ENCODE assay signal across 32 cellular contexts in the genomic region with DNA sequence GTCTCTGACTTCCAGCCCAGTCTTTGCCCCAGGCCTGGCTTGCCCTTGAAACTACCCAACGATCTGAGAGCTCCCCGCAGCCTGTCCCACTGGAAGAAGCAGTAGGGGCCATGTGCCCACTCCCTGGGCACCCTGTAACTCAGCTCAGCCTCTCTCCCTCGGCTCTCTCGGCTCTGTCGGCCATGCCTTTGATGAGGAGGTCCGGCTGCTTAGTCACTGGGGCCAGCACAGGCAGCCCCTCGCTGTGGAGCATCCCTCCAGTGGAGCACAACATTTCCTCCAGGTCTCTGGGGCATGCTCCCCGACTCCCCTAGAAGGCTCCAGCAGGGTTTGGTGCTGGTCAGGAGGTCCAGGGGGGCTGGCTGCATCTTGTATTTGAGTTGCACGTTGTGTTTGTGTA.
"Had no signal": no experiment of that assay in that cellular context is flagged by ENCODE, and none has a peak within 500 bp of the region (broad histone marks: within the 10 kb centered on the region; RNA-seq: fewer than 3 reads in every experiment).

No MANE protein-coding gene starts in this region.

- DNase-seq: activated B cell treated with CpG ODN at 0.5 μM for 24 hours; activated CD4-positive, alpha-beta memory T cell treated with anti-CD3 and anti-CD28 coated beads, Interleukin-2, amount 10 ng/mL, durations not matched to agents 7 days and 5 days; activated CD4-positive, alpha-beta T cell treated with anti-CD3 and anti-CD28 coated beads for 48 hours; activated CD4-positive, CD25-positive, alpha-beta regulatory T cell treated with anti-CD3 and anti-CD28 coated beads, Interleukin-2, amount 50 U/mL, for 72 hours; activated CD8-positive, alpha-beta memory T cell treated with anti-CD3 and anti-CD28 coated beads for 24 hours; activated CD8-positive, alpha-beta memory T cell treated with anti-CD3 and anti-CD28 coated beads, Interleukin-2, amount 10 ng/mL, durations not matched to agents 7 days and 5 days; activated CD8-positive, alpha-beta memory T cell treated with anti-CD3 and anti-CD28 coated beads, Interleukin-2, amount 50 U/mL, for 48 hours; activated effector memory CD4-positive, alpha-beta T cell treated with Interleukin-2 at 50 U/mL for 16 hours; activated naive CD4-positive, alpha-beta T cell treated with anti-CD3 and anti-CD28 coated beads, Interleukin-2, amount 10 ng/mL, durations not matched to agents 7 days and 5 days; activated naive CD8-positive, alpha-beta T cell treated with anti-CD3 and anti-CD28 coated beads, Interleukin-2, amount 50 U/mL, for 24 hours; activated T-cell treated with anti-CD3 and anti-CD28 coated beads, Interleukin-2, amount 50 U/mL, for 48 hours; anterior cingulate cortex; KG1; MM.1S; MV-4-11; NCI-H1092 treated with DMSO at 0.1 percent for 48 hours; NCI-H1417; NCI-H146; NCI-H187; NCI-H2029 treated with DMSO at 0.1 percent for 48 hours; NCI-H2107; NCI-H2171; NCI-H510A; NCI-H526; NCI-H748 treated with DMSO at 0.1 percent for 48 hours; PC-9; Right ventricle myocardium superior; SW 1271; T-helper 1 cell; T-helper 2 cell; T-helper 9 cell had no signal

- H3K4me3 ChIP-seq: PC-9 had no signal

- H2AFZ ChIP-seq: PC-9 had no signal

- ATAC-seq: activated CD8-positive, alpha-beta memory T cell treated with anti-CD3 and anti-CD28 coated beads, Interleukin-2, amount 10 ng/mL, durations not matched to agents 7 days and 5 days; activated naive CD8-positive, alpha-beta T cell treated with anti-CD3 and anti-CD28 coated beads, Interleukin-2, amount 50 U/mL, for 24 hours had no signal

- H3K27ac ChIP-seq: PC-9, VCaP had no signal

- H3K4me2 ChIP-seq: PC-9 had no signal
